ENCODE assay signal across 1 cellular context in genomic region chr1:94907161-94907560, GRCh38.
TF ChIP-seq lines count a peak whose summit lies in the region.

No MANE protein-coding gene starts in this region.

TF ChIP-seq in GM23338, 12 proteins besides CTCF, POLR2A, EP300 and RAD21 (continued from another document):
- TF ChIP-seq ZNF462 (CRISPR knock-in tag; IDR thresholded peaks at IDR 0.05), result no peak
- TF ChIP-seq CREB1 (CRISPR knock-in tag; IDR thresholded peaks at IDR 0.05; ENCODE audit: low read depth), result no peak
TF ChIP-seq in GM23338: peak in this region for 0.
